ENCODE assay signal across 19 cellular contexts in the genomic region with DNA sequence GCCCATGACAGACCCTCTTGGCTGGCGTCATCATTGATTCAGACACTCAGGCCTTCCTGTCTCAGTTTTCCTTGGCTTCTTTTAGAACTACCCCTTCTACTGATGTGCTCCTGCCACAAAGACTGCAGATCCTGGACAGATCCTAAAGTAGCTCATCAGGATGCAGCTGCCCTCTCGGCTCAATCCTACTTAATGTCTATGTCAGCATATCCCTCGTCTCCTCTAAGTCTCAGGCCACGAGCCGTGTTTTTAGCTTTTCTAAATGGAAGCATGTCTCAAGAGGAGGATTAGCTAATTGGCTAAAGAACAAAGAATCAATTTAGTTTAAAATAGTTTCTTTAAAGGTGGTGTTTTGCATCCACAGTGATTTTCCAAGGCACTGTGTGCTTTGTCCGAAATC.
DNase-seq lines count a peak whose midpoint lies in the region; ATAC-seq, FAIRE-seq and TF ChIP-seq lines count a peak whose summit lies in the region.
"Had no signal": no experiment of that assay in that cellular context is flagged by ENCODE, and none has a peak within 500 bp of the region (broad histone marks: within the 10 kb centered on the region; RNA-seq: fewer than 3 reads in every experiment).

No MANE protein-coding gene starts in this region.

- no peaks in the 10 kb centered on the region for H3K9me3 ChIP-seq in HepG2 (ENCODE audit: low read length)
- no peaks in the 10 kb centered on the region for H3K9me3 ChIP-seq in right lobe of liver
- no peaks in the 10 kb centered on the region for H3K9me3 ChIP-seq in WERI-Rb-1 (ENCODE audit: severe bottlenecking)
- no peaks in the 10 kb centered on the region for H3K9me3 ChIP-seq in neural progenitor cell (ENCODE audit: low read depth)

- TF ChIP-seq POLR2A in HepG2 (IDR thresholded peaks at IDR 0.05; ENCODE audit: insufficient read depth in 1 of 2, low read depth in 2 of 2, low read length in 2 of 2), result no peak
- TF ChIP-seq POLR2A in right lobe of liver (IDR thresholded peaks at IDR 0.05), result no peak

- no peak for TF ChIP-seq RAD21 in HepG2 (CRISPR knock-in tag; IDR thresholded peaks at IDR 0.05)

- peaks cover 3% of the 10 kb centered on the region for H3F3A ChIP-seq in neural progenitor cell (ENCODE audit: low read depth)

- H3K4me2 ChIP-seq in HepG2 (ENCODE audit: low read depth, low read length), result no peak overlapping the region
- H3K4me2 ChIP-seq in neural progenitor cell, result peak overlapping the region; percentile 44

- H3K27me3 ChIP-seq in HepG2 (ENCODE audit: control insufficient read depth in 1 of 2, insufficient read depth in 2 of 2, low read length in 2 of 2), result no peaks in the 10 kb centered on the region
- H3K27me3 ChIP-seq in right lobe of liver, result no peaks in the 10 kb centered on the region
- H3K27me3 ChIP-seq in WERI-Rb-1 (ENCODE audit: insufficient read depth, low read depth, severe bottlenecking), result no peaks in the 10 kb centered on the region
- no peaks in the 10 kb centered on the region for H3K27me3 ChIP-seq in neural progenitor cell

- ATAC-seq in HepG2 (no peak), right lobe of liver (no peak), HG02763 (IDR thresholded peaks at IDR 0.05; ENCODE audit: unreplicated experiment) (no peak)
- ATAC-seq: HCT116 had no signal

- H3K4me1 Mint-ChIP-seq in neural progenitor cell, result peaks cover 7% of the 10 kb centered on the region

- H2AFZ ChIP-seq in HepG2 (ENCODE audit: low read length) (no peak overlapping the region), neural progenitor cell (replicated peaks) (peak overlapping the region; percentile 81)
- H2AFZ ChIP-seq: GM23248 had no signal

- H3K79me2 ChIP-seq in HepG2 (ENCODE audit: insufficient read depth, low read length), result no peaks in the 10 kb centered on the region
- no peaks in the 10 kb centered on the region for H3K79me2 ChIP-seq in neural progenitor cell (ENCODE audit: low read depth)

- H4K20me1 ChIP-seq in HepG2 (ENCODE audit: insufficient read depth, low read length) (no peaks in the 10 kb centered on the region), neural progenitor cell (ENCODE audit: low read depth) (no peaks in the 10 kb centered on the region)

- H3K27ac ChIP-seq in HepG2 (ENCODE audit: extremely low read length, insufficient read depth, low read length) (no peak overlapping the region), right lobe of liver (no peak overlapping the region), WERI-Rb-1 (no peak overlapping the region), neural progenitor cell (no peak overlapping the region)
- H3K27ac ChIP-seq: C4-2B, GM23248 had no signal

- H3K4me3 Mint-ChIP-seq in neural progenitor cell, result no peak overlapping the region
- H3K4me3 Mint-ChIP-seq: CD4-positive, alpha-beta T cell; HFFc6 had no signal

- in situ Hi-C loops in HepG2 (cut with HindIII; ENCODE audit: extremely low pct_ligation_motif_present, low pct_unique_long_range_greater_than_20kb), result no loop called here

- no peak overlapping the region for H3K9ac ChIP-seq in HepG2 (ENCODE audit: insufficient read depth, low read depth, low read length)
- H3K9ac ChIP-seq in neural progenitor cell, result no peak overlapping the region
- H3K9ac ChIP-seq: GM23248 had no signal

- POLR2A ChIA-PET in HepG2 (lab: Yijun Ruan, JAX), result no interaction called here

- H3K36me3 ChIP-seq in HepG2 (replicated peaks in 1 of 2; ENCODE audit: control insufficient read depth in 1 of 2, insufficient read depth in 2 of 2, low read length in 2 of 2) (no peaks in the 10 kb centered on the region), right lobe of liver (no peaks in the 10 kb centered on the region), WERI-Rb-1 (no peaks in the 10 kb centered on the region), neural progenitor cell (no peaks in the 10 kb centered on the region)

- DNase-seq in HepG2 (ENCODE audit: low spot score) (no peak), right lobe of liver (no peak), WERI-Rb-1 (peak; percentile 41), neural progenitor cell (ENCODE audit: low spot score) (peak; percentile 33), COLO668 (lab: John Stamatoyannopoulos, UW; ENCODE audit: unreplicated experiment) (no peak)
- DNase-seq: AML-193; CD4-positive, alpha-beta T cell; DMS153; DMS79; GDM1; GM23248; H7; HFFc6 had no signal

- TF ChIP-seq CTCF in HepG2 (CRISPR knock-in tag; IDR thresholded peaks at IDR 0.05) (no peak), right lobe of liver (IDR thresholded peaks at IDR 0.05) (no peak), WERI-Rb-1 (IDR thresholded peaks at IDR 0.05; ENCODE audit: low read depth, low read length) (no peak), neural progenitor cell (IDR thresholded peaks at IDR 0.05) (no peak)

- H3K4me3 ChIP-seq in HepG2 (replicated peaks in 1 of 3; ENCODE audit: insufficient read depth in 1 of 3, low read depth in 2 of 3, low read length in 3 of 3) (no peak overlapping the region), right lobe of liver (no peak overlapping the region), WERI-Rb-1 (ENCODE audit: low read depth, low read length) (no peak overlapping the region), neural progenitor cell (no peak overlapping the region)
- H3K4me3 ChIP-seq: GM23248 had no signal

- no TSS peak for BruUV-seq in HepG2 (replicated peaks; lab: Mats Ljungman, UMichigan)

- FAIRE-seq in HepG2 (lab: Jason Lieb, UNC), result no peak
- FAIRE-seq: A204.1, GM12892, GM18507 had no signal

- CTCF ChIA-PET in HepG2 (lab: Yijun Ruan, JAX; ENCODE audit: low intra/inter-chr PET ratio, low total read pairs), result no interaction called here

- no peaks in the 10 kb centered on the region for H3K27me3 Mint-ChIP-seq in neural progenitor cell (ENCODE audit: insufficient read depth, low read depth)
- H3K27me3 Mint-ChIP-seq: CD4-positive, alpha-beta T cell had no signal

- under 1% methylated on average over 6 of the region's 6 CpGs for WGBS in HepG2 (ENCODE audit: low lambda C conversion rate)
- WGBS in right lobe of liver (ENCODE audit: insufficient coverage, low coverage, low lambda C conversion rate, missing lambda C conversion rate), result 55% methylated on average over 5 of the region's 6 CpGs

- peaks cover 2% of the 10 kb centered on the region for H3K9me3 Mint-ChIP-seq in neural progenitor cell
- H3K9me3 Mint-ChIP-seq: CD4-positive, alpha-beta T cell had no signal

- intact Hi-C loops in HepG2 (cut with micrococcal nuclease; ENCODE audit: unreplicated experiment) (no loop called here), right lobe of liver (cut with DNase I) (no loop called here)

- no peaks in the 10 kb centered on the region for H3K36me3 Mint-ChIP-seq in neural progenitor cell

- TF ChIP-seq EP300 in HepG2 (IDR thresholded peaks at IDR 0.05; ENCODE audit: low read depth in 2 of 2, low read length in 2 of 2) (no peak), HepG2 (CRISPR knock-in tag; IDR thresholded peaks at IDR 0.05; ENCODE audit: borderline replicate concordance) (no peak)

- H3K27ac Mint-ChIP-seq in neural progenitor cell, result peak overlapping the region; percentile 22
- H3K27ac Mint-ChIP-seq: CD4-positive, alpha-beta T cell; HFFc6 had no signal

- H3K4me1 ChIP-seq in HepG2 (ENCODE audit: insufficient read depth, low read length) (no peaks in the 10 kb centered on the region), right lobe of liver (no peaks in the 10 kb centered on the region), neural progenitor cell (peaks cover 15% of the 10 kb centered on the region)

TF ChIP-seq in HepG2, 621 proteins besides CTCF, POLR2A, EP300 and RAD21:
- TF ChIP-seq ZNF564 (CRISPR knock-in tag; IDR thresholded peaks at IDR 0.05) (no peak), ZNF30 (CRISPR knock-in tag; IDR thresholded peaks at IDR 0.05) (no peak), CC2D1A (CRISPR knock-in tag; IDR thresholded peaks at IDR 0.05) (no peak), XBP1 (CRISPR knock-in tag; IDR thresholded peaks at IDR 0.05) (no peak), TMF1 (CRISPR knock-in tag; IDR thresholded peaks at IDR 0.05; ENCODE audit: low read depth) (no peak), MAFG (CRISPR knock-in tag; IDR thresholded peaks at IDR 0.05) (no peak), MAFF (IDR thresholded peaks at IDR 0.05; ENCODE audit: low read depth, low read length) (peak; percentile 77), ZNF180 (CRISPR knock-in tag; IDR thresholded peaks at IDR 0.05; ENCODE audit: borderline replicate concordance, low read depth) (no peak), MAFK (conservative IDR thresholded peaks at IDR 0.05 in 1 of 2, IDR thresholded peaks at IDR 0.05 in 1 of 2; ENCODE audit: low read length in 2 of 2) (peak; percentile 66 to 86)
- TF ChIP-seq, protein P1, sequence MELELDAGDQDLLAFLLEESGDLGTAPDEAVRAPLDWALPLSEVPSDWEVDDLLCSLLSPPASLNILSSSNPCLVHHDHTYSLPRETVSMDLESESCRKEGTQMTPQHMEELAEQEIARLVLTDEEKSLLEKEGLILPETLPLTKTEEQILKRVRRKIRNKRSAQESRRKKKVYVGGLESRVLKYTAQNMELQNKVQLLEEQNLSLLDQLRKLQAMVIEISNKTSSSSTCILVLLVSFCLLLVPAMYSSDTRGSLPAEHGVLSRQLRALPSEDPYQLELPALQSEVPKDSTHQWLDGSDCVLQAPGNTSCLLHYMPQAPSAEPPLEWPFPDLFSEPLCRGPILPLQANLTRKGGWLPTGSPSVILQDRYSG (CRISPR knock-in tag; IDR thresholded peaks at IDR 0.05), result no peak

Comparison
In these comparisons a context has a peak if more than half of its experiments do, and no peak if none do; other contexts are left out.
1. DNase-seq: peak in WERI-Rb-1 (single experiment) and neural progenitor cell (single experiment); none in HepG2 (single experiment), right lobe of liver (0 of 3) and COLO668 (single experiment).